In the genomic region with DNA sequence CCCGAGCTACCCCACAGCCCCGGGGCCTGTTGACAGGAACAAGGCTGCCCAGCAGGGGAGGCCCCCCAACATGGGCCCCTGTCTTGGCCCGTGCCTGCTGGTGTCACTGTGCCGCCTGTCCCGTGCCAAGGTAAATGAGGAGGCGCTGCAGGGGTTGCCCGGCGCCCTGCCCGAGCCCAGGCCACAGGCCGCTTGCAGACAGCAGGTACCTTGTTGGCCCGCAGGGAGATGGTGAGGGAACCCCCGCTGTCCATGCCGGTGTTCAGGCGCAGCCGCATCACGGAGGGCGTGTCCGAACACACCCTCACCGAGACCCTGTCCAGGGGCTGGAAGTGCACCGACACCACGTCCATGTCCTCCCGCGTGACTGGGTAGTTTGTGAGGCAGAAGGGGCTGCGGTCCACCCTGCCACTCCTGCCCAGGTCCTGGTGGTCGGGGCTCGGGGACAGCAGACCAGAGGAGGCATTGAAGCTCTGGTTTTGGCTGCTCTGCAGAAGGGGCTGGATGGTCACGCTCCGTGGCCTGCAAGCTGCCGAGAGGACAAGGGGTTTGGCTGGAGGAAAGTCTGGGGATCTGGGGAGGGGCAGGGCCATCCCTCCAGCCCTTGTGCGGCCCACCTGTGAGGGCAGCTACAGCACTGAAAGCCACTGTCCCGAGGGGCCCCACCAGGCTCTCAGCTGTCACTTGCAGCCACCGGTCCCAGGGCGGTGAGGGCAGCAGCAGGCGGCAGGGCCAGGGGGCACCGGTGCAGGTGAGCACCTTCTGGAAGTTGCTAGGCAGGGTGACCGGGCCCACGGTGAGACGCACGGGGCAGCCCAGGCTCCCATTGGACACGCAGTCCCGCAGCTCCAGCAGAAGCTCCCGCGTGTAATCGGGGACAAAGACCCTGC, we compare ENCODE assay signal across 26 cellular contexts. TPM values are rescaled to one million over a fixed set of nuclear protein-coding genes. Genes with fewer than 3 reads are reported as not detected.
DNase-seq lines count a peak whose midpoint lies in the region; ATAC-seq, FAIRE-seq and TF ChIP-seq lines count a peak whose summit lies in the region.
"Had no signal": no experiment of that assay in that cellular context is flagged by ENCODE, and none has a peak within 500 bp of the region (broad histone marks: within the 10 kb centered on the region; RNA-seq: fewer than 3 reads in every experiment).

No MANE protein-coding gene starts in this region.

- RAD21 ChIA-PET in GM12878 (lab: Charles Lee; ENCODE audit: unreplicated experiment), result no interaction called here

- peaks cover 4% of the 10 kb centered on the region for H3K4me1 ChIP-seq in mammary epithelial cell (ENCODE audit: insufficient read depth, low read length)
- H3K4me1 ChIP-seq in breast epithelium, result peaks cover 3 to 4% of the 10 kb centered on the region in 2 donors
- no peaks in the 10 kb centered on the region for H3K4me1 ChIP-seq in GM12878 (ENCODE audit: control insufficient read depth, insufficient read depth, low read length)
- no peaks in the 10 kb centered on the region for H3K4me1 ChIP-seq in right lobe of liver

- POLR2A ChIA-PET in GM12878 (lab: Charles Lee), result no interaction called here

- H4K20me1 ChIP-seq in mammary epithelial cell (ENCODE audit: insufficient read depth, low read length) (no peaks in the 10 kb centered on the region), GM12878 (ENCODE audit: control insufficient read depth, insufficient read depth) (no peaks in the 10 kb centered on the region)

- SMC1A ChIA-PET in GM12878 (lab: Charles Lee; ENCODE audit: uncharacterized antibody, unreplicated experiment), result no interaction called here

- 83% methylated on average over 15 of the region's 44 CpGs for WGBS in mammary epithelial cell (ENCODE audit: low coverage, missing lambda C conversion rate)
- WGBS in GM12878 (ENCODE audit: insufficient coverage, insufficient replicate concordance, low lambda C conversion rate, missing lambda C conversion rate), result 93% methylated on average over 44 of the region's 44 CpGs
- WGBS in right lobe of liver (ENCODE audit: insufficient coverage, low coverage, low lambda C conversion rate, missing lambda C conversion rate), result no CpG with 5 or more reads among the region's 44 CpGs

- no peak overlapping the region for H3K9ac ChIP-seq in mammary epithelial cell (ENCODE audit: insufficient read depth, low read length)
- H3K9ac ChIP-seq in GM12878 (ENCODE audit: control insufficient read depth, insufficient read depth, low read length), result no peak overlapping the region

- H3K9me3 ChIP-seq in mammary epithelial cell (replicated peaks; ENCODE audit: insufficient read depth, low read length) (no peaks in the 10 kb centered on the region), breast epithelium (no peaks in the 10 kb centered on the region), GM12878 (replicated peaks; ENCODE audit: control insufficient read depth, insufficient read depth, low read length) (no peaks in the 10 kb centered on the region), right lobe of liver (no peaks in the 10 kb centered on the region)
- H3K9me3 ChIP-seq: BE2C, SJSA1 had no signal

- peaks cover 6% of the 10 kb centered on the region for H3K36me3 ChIP-seq in mammary epithelial cell (ENCODE audit: insufficient read depth, low read length)
- no peaks in the 10 kb centered on the region for H3K36me3 ChIP-seq in breast epithelium
- peaks cover 0 to 9% of the 10 kb centered on the region in 2 experiments; a peak in 3 of 4 replicates for H3K36me3 ChIP-seq in GM12878 (ENCODE audit: control insufficient read depth in 2 of 2, insufficient read depth in 2 of 2, low read length in 1 of 2)
- peaks cover 0 to 11% (median 0%) of the 10 kb centered on the region in 4 donors for H3K36me3 ChIP-seq in right lobe of liver

- DNase-seq in mammary epithelial cell (no peak), breast epithelium (ENCODE audit: low spot score in 2 of 2) (no peak), GM12878 (ENCODE audit: low read depth, low spot score) (no peak), right lobe of liver (peak in 2 of 3 donors; percentile 21 to 50), left colon (no peak)
- DNase-seq in activated naive CD4-positive, alpha-beta T cell (lab: John Stamatoyannopoulos, UW), result no peak
- DNase-seq: 8988T; ACHN; DMS153; DND-41; Karpas-422; NCI-H1092; NCI-H1417 treated with DMSO at 0.1 percent for 48 hours; NCI-H1694 treated with DMSO at 0.1 percent for 48 hours; NCI-H2081; NCI-H2171; NCI-H526; NCI-H82; NK-92 treated with Interleukin-12 subunit alpha and Interleukin-12 subunit beta, amount 100 ng/mL, for 24 hours; PC-3; Right ventricle myocardium superior had no signal

- H2AFZ ChIP-seq in mammary epithelial cell (ENCODE audit: low read depth, low read length) (no peak overlapping the region), GM12878 (ENCODE audit: control insufficient read depth, low read depth, low read length) (no peak overlapping the region)

- TSS peak; percentile 12 for BruUV-seq in mammary epithelial cell (replicated peaks; lab: Mats Ljungman, UMichigan)
- BruUV-seq in GM12878 (replicated peaks; lab: Mats Ljungman, UMichigan), result no TSS peak

- FAIRE-seq in GM12878 (lab: Jason Lieb, UNC), result no peak
- FAIRE-seq: GM18507, H54 had no signal

- H3K4me2 ChIP-seq in mammary epithelial cell (ENCODE audit: insufficient read depth, low read depth, low read length), result no peak overlapping the region
- H3K4me2 ChIP-seq in GM12878 (ENCODE audit: control insufficient read depth, insufficient read depth), result no peak overlapping the region

- H3K4me3 ChIP-seq in mammary epithelial cell (replicated peaks in 1 of 3; ENCODE audit: insufficient read depth in 1 of 3, low read depth in 2 of 3, low read length in 3 of 3) (no peak overlapping the region), breast epithelium (no peak overlapping the region), GM12878 (no peak overlapping the region), right lobe of liver (no peak overlapping the region)
- H3K4me3 ChIP-seq: SJSA1 had no signal

- no peak for TF ChIP-seq RAD21 in GM12878 (IDR thresholded peaks at IDR 0.05; ENCODE audit: insufficient read depth, low read depth, low read length)

- TF ChIP-seq CTCF in mammary epithelial cell (conservative IDR thresholded peaks at IDR 0.05 in 1 of 2, IDR thresholded peaks at IDR 0.05 in 1 of 2; ENCODE audit: extremely low read depth in 1 of 2, insufficient read depth in 1 of 2, low read depth in 1 of 2, low read length in 2 of 2), result no peak
- TF ChIP-seq CTCF in breast epithelium (IDR thresholded peaks at IDR 0.05), result no peak
- TF ChIP-seq CTCF in GM12878 (IDR thresholded peaks at IDR 0.05 in 2 of 3, conservative IDR thresholded peaks at IDR 0.05 in 1 of 3; ENCODE audit: control insufficient read depth in 2 of 3, extremely low read depth in 1 of 3, insufficient read depth in 1 of 3, low read depth in 3 of 3, low read length in 3 of 3), result no peak
- TF ChIP-seq CTCF in right lobe of liver (IDR thresholded peaks at IDR 0.05), result no peak

- dilution Hi-C loops in mammary epithelial cell (cut with HindIII; ENCODE audit: low sequenced_read_pairs), result no loop called here

- H3K79me2 ChIP-seq in mammary epithelial cell (ENCODE audit: insufficient read depth, low read length) (peaks cover 12% of the 10 kb centered on the region), GM12878 (ENCODE audit: control insufficient read depth, insufficient read depth, low read length) (peaks cover 8% of the 10 kb centered on the region)

- no peak for TF ChIP-seq POLR2A in breast epithelium (IDR thresholded peaks at IDR 0.05)
- peak; percentile 46; the same call in 1 of the 2 replicates for TF ChIP-seq POLR2A in GM12878 (IDR thresholded peaks at IDR 0.05; ENCODE audit: low read depth, low read length)
- no peak for TF ChIP-seq POLR2A in right lobe of liver (IDR thresholded peaks at IDR 0.05)

- no peak for TF ChIP-seq EP300 in GM12878 (IDR thresholded peaks at IDR 0.05; ENCODE audit: borderline replicate concordance in 1 of 2, control insufficient read depth in 1 of 2, low read depth in 2 of 2, low read length in 2 of 2)

- ATAC-seq in GM12878, result no peak
- ATAC-seq in right lobe of liver, result no peak
- ATAC-seq in HG03457 (IDR thresholded peaks at IDR 0.05; ENCODE audit: unreplicated experiment), result no peak
- no peak for ATAC-seq in left colon
- ATAC-seq: PC-3 had no signal

- H3K27me3 ChIP-seq in mammary epithelial cell (ENCODE audit: insufficient read depth, low read length), result no peaks in the 10 kb centered on the region
- H3K27me3 ChIP-seq in breast epithelium, result no peaks in the 10 kb centered on the region
- H3K27me3 ChIP-seq in GM12878 (replicated peaks in 1 of 2; ENCODE audit: control insufficient read depth in 2 of 2, insufficient read depth in 2 of 2, low read length in 1 of 2), result no peaks in the 10 kb centered on the region
- no peaks in the 10 kb centered on the region for H3K27me3 ChIP-seq in right lobe of liver
- H3K27me3 ChIP-seq: BE2C, SJSA1 had no signal

- in situ Hi-C loops in mammary epithelial cell (cut with MboI; ENCODE audit: low sequenced_read_pairs in 2 of 2) (no loop called here), GM12878 (cut with MboI) (no loop called here)

- intact Hi-C loops in mammary epithelial cell (cut with micrococcal nuclease), result no loop called here
- intact Hi-C loops in breast epithelium (cut with DNase I; ENCODE audit: low total_unique reads), result no loop called here
- intact Hi-C loops in GM12878 (cut with micrococcal nuclease; ENCODE audit: unreplicated experiment), result no loop called here
- intact Hi-C loops in right lobe of liver (cut with DNase I), result no loop called here
- intact Hi-C loops in left colon (cut with DNase I, micrococcal nuclease), result no loop called here

- CTCF ChIA-PET in mammary epithelial cell (lab: Charles Lee; ENCODE audit: low non-redundant PET), result no interaction called here
- CTCF ChIA-PET in GM12878 (lab: Yijun Ruan, JAX), result interaction anchor here (0.6 to 0.7 kb wide), 2 partner anchors 134 to 292 kb away, joined by 3 read pairs; a partner anchor contains a TSS

- no peak overlapping the region for H3K27ac ChIP-seq in mammary epithelial cell (ENCODE audit: insufficient read depth, low read depth, low read length)
- H3K27ac ChIP-seq in breast epithelium, result no peak overlapping the region
- H3K27ac ChIP-seq in GM12878 (ENCODE audit: control insufficient read depth, insufficient read depth), result no peak overlapping the region
- no peak overlapping the region for H3K27ac ChIP-seq in right lobe of liver
- H3K27ac ChIP-seq: SJSA1 had no signal

RNA-seq across cellular contexts. Expression of a gene that starts 5.6 kb away (rescaled TPM):
- total RNA-seq in mammary epithelial cell (10 to 100 TPM; 31.3 to 44.5 TPM), breast epithelium (10 to 100 TPM; 24.5 to 49.5 (median 36.7) TPM), GM12878 (2014; rRNA removed) (42.5 and 48.8 TPM in 2 replicates), GM12878 (2014; rRNA removed; fragmentation: Illumina TruSeq; extraction: Trizol) (19.7 and 24.2 TPM in 2 replicates), GM12878 (2021) (40.7 and 43.5 TPM in 2 replicates), right lobe of liver (10 to 100 TPM; 24.3 to 44.6 (median 28.0) TPM), left colon (100 to 1,000 TPM; 116 to 130 TPM)
- polyA plus RNA-seq in mammary epithelial cell (73.2 TPM), GM12878 (2011; rRNA removed) (10.9 and 32.0 TPM in 2 replicates), GM12878 (2014; fragmentation: Illumina TruSeq; extraction: Trizol) (2.8 and 12.6 TPM in 2 replicates), GM12878 (2014; fragmentation: Nextera tagmentation; extraction: Ambion mirVana) (1 to 10 TPM in 1 of 2 experiments, under 1 TPM in 1; 0.76 to 2.9 TPM), GM12878 (2014; rRNA removed) (44.4 and 58.3 TPM in 2 replicates), GM12878 (2016; fragmentation: Nextera tagmentation; extraction: Ambion mirVana) (1 to 10 TPM; 3.7 to 5.6 TPM)
- 77.1 TPM for polyA minus RNA-seq in mammary epithelial cell
- 38.0 and 48.1 TPM in 2 replicates for total RNA-seq in GM12878 (2013; cell fraction: nucleolus; rRNA removed)
- polyA plus RNA-seq in GM12878 (2011; ENCODE audit: low read depth), result 8.8 TPM
- polyA plus RNA-seq in GM12878 (2011; cell fraction: cytosol; rRNA removed), result 87.8 and 103 TPM in 2 replicates
- 103 and 128 TPM in 2 replicates for polyA plus RNA-seq in GM12878 (2011; cell fraction: nucleus; rRNA removed)
- polyA plus RNA-seq in GM12878 (2012), result 28.8 and 33.5 TPM in 2 replicates
- 79.7 and 138 TPM in 2 replicates for polyA minus RNA-seq in GM12878 (2011; rRNA and poly(A)+ RNA removed)
- polyA minus RNA-seq in GM12878 (2011; cell fraction: cytosol; rRNA and poly(A)+ RNA removed), result 32.0 and 38.6 TPM in 2 replicates
- polyA minus RNA-seq in GM12878 (2011; cell fraction: nucleus; rRNA and poly(A)+ RNA removed), result 24.1 and 43.6 TPM in 2 replicates

RNA-seq across cellular contexts. Expression of a gene that starts 5.8 kb away (rescaled TPM):
- total RNA-seq in mammary epithelial cell (10 to 100 TPM; 49.8 to 83.9 TPM), breast epithelium (10 to 100 TPM; 67.0 to 78.7 (median 69.0) TPM), GM12878 (2014; rRNA removed) (146 and 151 TPM in 2 replicates), GM12878 (2014; rRNA removed; fragmentation: Illumina TruSeq; extraction: Trizol) (70.1 and 75.0 TPM in 2 replicates), GM12878 (2021) (107 and 115 TPM in 2 replicates), right lobe of liver (10 to 100 TPM; 29.9 to 64.7 (median 32.6) TPM), left colon (10 to 100 TPM; 47.7 to 48.2 TPM)
- polyA plus RNA-seq in mammary epithelial cell (155 TPM), GM12878 (2011; rRNA removed) (74.1 and 113 TPM in 2 replicates), GM12878 (2014; fragmentation: Illumina TruSeq; extraction: Trizol) (33.3 and 105 TPM in 2 replicates), GM12878 (2014; fragmentation: Nextera tagmentation; extraction: Ambion mirVana) (10 to 100 TPM in 1 of 2 experiments, 1 to 10 TPM in 1; 1.6 to 17.9 TPM), GM12878 (2014; rRNA removed) (169 and 186 TPM in 2 replicates), GM12878 (2016; fragmentation: Nextera tagmentation; extraction: Ambion mirVana) (100 to 1,000 TPM; 165 to 185 TPM)
- polyA minus RNA-seq in mammary epithelial cell, result 129 TPM
- total RNA-seq in GM12878 (2013; cell fraction: nucleolus; rRNA removed), result 15.1 and 16.4 TPM in 2 replicates
- 33.5 TPM for polyA plus RNA-seq in GM12878 (2011; ENCODE audit: low read depth)
- 182 and 250 TPM in 2 replicates for polyA plus RNA-seq in GM12878 (2011; cell fraction: cytosol; rRNA removed)
- polyA plus RNA-seq in GM12878 (2011; cell fraction: nucleus; rRNA removed), result 108 and 155 TPM in 2 replicates
- polyA plus RNA-seq in GM12878 (2012), result 66.3 and 76.9 TPM in 2 replicates
- polyA minus RNA-seq in GM12878 (2011; rRNA and poly(A)+ RNA removed), result 49.0 and 63.2 TPM in 2 replicates
- polyA minus RNA-seq in GM12878 (2011; cell fraction: cytosol; rRNA and poly(A)+ RNA removed), result 25.3 and 25.8 TPM in 2 replicates
- polyA minus RNA-seq in GM12878 (2011; cell fraction: nucleus; rRNA and poly(A)+ RNA removed), result 11.0 and 16.1 TPM in 2 replicates

RNA-seq across cellular contexts. Expression of a gene that starts 20.8 kb away (rescaled TPM):
- total RNA-seq in mammary epithelial cell (10 to 100 TPM; 64.7 to 74.4 TPM), breast epithelium (100 to 1,000 TPM in 1 of 3 donors, 10 to 100 TPM in 2; 46.5 to 118 (median 78.0) TPM), GM12878 (2014; rRNA removed) (123 and 142 TPM in 2 replicates), GM12878 (2014; rRNA removed; fragmentation: Illumina TruSeq; extraction: Trizol) (60.4 and 63.0 TPM in 2 replicates), GM12878 (2021) (133 and 141 TPM in 2 replicates), right lobe of liver (10 to 100 TPM; 50.3 to 83.6 (median 61.0) TPM), left colon (10 to 100 TPM; 38.4 to 39.1 TPM)
- polyA plus RNA-seq in mammary epithelial cell (88.6 TPM), GM12878 (2011; rRNA removed) (5.0 and 11.1 TPM in 2 replicates), GM12878 (2014; fragmentation: Illumina TruSeq; extraction: Trizol) (28.2 and 60.5 TPM in 2 replicates), GM12878 (2014; fragmentation: Nextera tagmentation; extraction: Ambion mirVana) (10 to 100 TPM; 11.0 to 15.3 TPM), GM12878 (2014; rRNA removed) (235 and 245 TPM in 2 replicates), GM12878 (2016; fragmentation: Nextera tagmentation; extraction: Ambion mirVana) (100 to 1,000 TPM; 132 to 161 TPM)
- 35.0 TPM for polyA minus RNA-seq in mammary epithelial cell
- 20.8 and 21.3 TPM in 2 replicates for total RNA-seq in GM12878 (2013; cell fraction: nucleolus; rRNA removed)
- 39.2 TPM for polyA plus RNA-seq in GM12878 (2011; ENCODE audit: low read depth)
- polyA plus RNA-seq in GM12878 (2011; cell fraction: cytosol; rRNA removed), result 14.1 and 21.2 TPM in 2 replicates
- polyA plus RNA-seq in GM12878 (2011; cell fraction: nucleus; rRNA removed), result 11.7 and 12.6 TPM in 2 replicates
- 101 and 103 TPM in 2 replicates for polyA plus RNA-seq in GM12878 (2012)
- 2.3 and 4.6 TPM in 2 replicates for polyA minus RNA-seq in GM12878 (2011; rRNA and poly(A)+ RNA removed)
- polyA minus RNA-seq in GM12878 (2011; cell fraction: cytosol; rRNA and poly(A)+ RNA removed), result 12.4 and 18.3 TPM in 2 replicates
- polyA minus RNA-seq in GM12878 (2011; cell fraction: nucleus; rRNA and poly(A)+ RNA removed), result 1.5 and 2.6 TPM in 2 replicates

RNA-seq across cellular contexts. Expression of a gene that starts 23.6 kb away (rescaled TPM):
- total RNA-seq in mammary epithelial cell, result 10 to 100 TPM; 21.7 to 31.2 TPM
- polyA plus RNA-seq in mammary epithelial cell, result 13.0 TPM
- 10.6 TPM for polyA minus RNA-seq in mammary epithelial cell
- 10 to 100 TPM; 16.5 to 22.6 (median 22.4) TPM for total RNA-seq in breast epithelium
- 38.0 and 46.9 TPM in 2 replicates for total RNA-seq in GM12878 (2013; cell fraction: nucleolus; rRNA removed)
- total RNA-seq in GM12878 (2014; rRNA removed), result 19.1 and 19.9 TPM in 2 replicates
- 11.0 and 11.5 TPM in 2 replicates for total RNA-seq in GM12878 (2014; rRNA removed; fragmentation: Illumina TruSeq; extraction: Trizol)
- 25.4 and 27.1 TPM in 2 replicates for total RNA-seq in GM12878 (2021)
- polyA plus RNA-seq in GM12878 (2011; ENCODE audit: low read depth), result 4.6 TPM
- 4.7 and 6.0 TPM in 2 replicates for polyA plus RNA-seq in GM12878 (2011; rRNA removed)
- polyA plus RNA-seq in GM12878 (2011; cell fraction: cytosol; rRNA removed), result 10.6 and 14.2 TPM in 2 replicates
- 23.2 and 31.8 TPM in 2 replicates for polyA plus RNA-seq in GM12878 (2011; cell fraction: nucleus; rRNA removed)
- polyA plus RNA-seq in GM12878 (2012), result 12.8 and 13.0 TPM in 2 replicates
- polyA plus RNA-seq in GM12878 (2014; fragmentation: Illumina TruSeq; extraction: Trizol), result 3.8 and 9.3 TPM in 2 replicates
- under 1 TPM; 0.26 to 0.68 TPM for polyA plus RNA-seq in GM12878 (2014; fragmentation: Nextera tagmentation; extraction: Ambion mirVana)
- 17.2 and 19.2 TPM in 2 replicates for polyA plus RNA-seq in GM12878 (2014; rRNA removed)
- polyA plus RNA-seq in GM12878 (2016; fragmentation: Nextera tagmentation; extraction: Ambion mirVana), result 1 to 10 TPM; 1.5 to 2.6 TPM
- 6.1 and 13.8 TPM in 2 replicates for polyA minus RNA-seq in GM12878 (2011; rRNA and poly(A)+ RNA removed)
- polyA minus RNA-seq in GM12878 (2011; cell fraction: cytosol; rRNA and poly(A)+ RNA removed), result 7.1 and 7.8 TPM in 2 replicates
- 7.9 and 11.8 TPM in 2 replicates for polyA minus RNA-seq in GM12878 (2011; cell fraction: nucleus; rRNA and poly(A)+ RNA removed)
- 10 to 100 TPM in 3 of 6 experiments, 1 to 10 TPM in 3; 5.5 to 17.4 (median 9.4) TPM for total RNA-seq in right lobe of liver
- total RNA-seq in left colon, result 10 to 100 TPM; 32.8 to 38.4 TPM

RNA-seq across cellular contexts. Expression of a gene that starts 25.5 kb away (rescaled TPM):
- total RNA-seq in mammary epithelial cell (10 to 100 TPM; 19.2 to 26.6 TPM), breast epithelium (10 to 100 TPM; 19.4 to 30.5 (median 28.7) TPM), GM12878 (2014; rRNA removed) (7.2 and 8.0 TPM in 2 replicates), GM12878 (2014; rRNA removed; fragmentation: Illumina TruSeq; extraction: Trizol) (4.0 and 4.7 TPM in 2 replicates), GM12878 (2021) (13.0 and 13.1 TPM in 2 replicates), right lobe of liver (100 to 1,000 TPM in 3 of 6 experiments, 10 to 100 TPM in 3; 73.6 to 169 (median 97.0) TPM), left colon (10 to 100 TPM; 60.6 to 61.8 TPM)
- polyA plus RNA-seq in mammary epithelial cell (14.5 TPM), GM12878 (2011; rRNA removed) (2.0 TPM in 2 replicates), GM12878 (2014; fragmentation: Illumina TruSeq; extraction: Trizol) (2.9 and 3.1 TPM in 2 replicates), GM12878 (2014; fragmentation: Nextera tagmentation; extraction: Ambion mirVana) (1 to 10 TPM in 1 of 2 experiments, under 1 TPM in 1; 0.53 to 1.8 TPM), GM12878 (2014; rRNA removed) (20.3 and 21.5 TPM in 2 replicates), GM12878 (2016; fragmentation: Nextera tagmentation; extraction: Ambion mirVana) (10 to 100 TPM; 16.1 to 16.4 TPM)
- polyA minus RNA-seq in mammary epithelial cell, result 10.2 TPM
- total RNA-seq in GM12878 (2013; cell fraction: nucleolus; rRNA removed), result 5.9 and 9.1 TPM in 2 replicates
- polyA plus RNA-seq in GM12878 (2011; ENCODE audit: low read depth), result 4.2 TPM
- polyA plus RNA-seq in GM12878 (2011; cell fraction: cytosol; rRNA removed), result 4.1 and 7.0 TPM in 2 replicates
- polyA plus RNA-seq in GM12878 (2011; cell fraction: nucleus; rRNA removed), result 15.3 and 20.1 TPM in 2 replicates
- 5.8 and 8.8 TPM in 2 replicates for polyA plus RNA-seq in GM12878 (2012)
- polyA minus RNA-seq in GM12878 (2011; rRNA and poly(A)+ RNA removed), result 0.80 and 0.98 TPM in 2 replicates
- polyA minus RNA-seq in GM12878 (2011; cell fraction: cytosol; rRNA and poly(A)+ RNA removed), result 3.9 and 4.1 TPM in 2 replicates
- polyA minus RNA-seq in GM12878 (2011; cell fraction: nucleus; rRNA and poly(A)+ RNA removed), result 1.5 and 2.6 TPM in 2 replicates

Comparison
In these comparisons a context has a peak if more than half of its experiments do, and no peak if none do; other contexts are left out.
1. DNase-seq: peak in right lobe of liver (2 of 3); none in mammary epithelial cell (single experiment), breast epithelium (0 of 2), GM12878 (single experiment), activated naive CD4-positive, alpha-beta T cell (0 of 4) and left colon (0 of 2).